ENCODE assay signal across 25 cellular contexts in the genomic region with DNA sequence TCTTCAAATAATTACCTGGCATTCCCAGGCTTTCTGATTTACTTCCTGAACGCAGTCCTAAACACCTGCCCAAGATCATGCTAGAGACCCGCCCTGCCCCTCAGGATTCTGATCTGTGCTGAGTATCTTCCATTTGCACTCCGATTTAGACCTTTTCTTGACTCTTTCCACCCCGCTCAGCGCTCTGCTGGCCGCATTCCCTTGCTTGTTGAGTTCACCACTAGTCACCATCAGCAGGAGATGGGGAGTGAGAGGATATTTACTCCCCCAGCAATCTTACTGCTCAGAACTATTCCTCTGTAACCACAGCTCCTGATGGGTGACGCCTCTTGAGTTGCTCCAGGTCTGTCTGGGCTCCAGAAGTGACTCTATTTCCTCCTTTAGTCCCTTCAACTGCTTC.
"Had no signal": no experiment of that assay in that cellular context is flagged by ENCODE, and none has a peak within 500 bp of the region (broad histone marks: within the 10 kb centered on the region; RNA-seq: fewer than 3 reads in every experiment).

No MANE protein-coding gene starts in this region.

- H3K36me3 ChIP-seq: neutrophil, ovary, right lobe of liver, sigmoid colon, stomach, thoracic aorta, thyroid gland, tibial nerve, upper lobe of left lung, vagina had no signal

- H3K9ac ChIP-seq: parathyroid adenoma had no signal

- H3K4me1 ChIP-seq: parathyroid adenoma, psoas muscle, right lobe of liver, sigmoid colon, stomach, thyroid gland, tibial nerve, upper lobe of left lung, vagina had no signal

- H3K27me3 ChIP-seq: neutrophil, ovary, right lobe of liver, sigmoid colon, stomach, thyroid gland, tibial nerve, upper lobe of left lung, vagina had no signal

- H3K4me3 ChIP-seq: ovary, psoas muscle, right lobe of liver, sigmoid colon, stomach, thoracic aorta, thyroid gland, tibial nerve, upper lobe of left lung, vagina had no signal

- H3K27ac ChIP-seq: neutrophil, ovary, parathyroid adenoma, psoas muscle, right lobe of liver, sigmoid colon, stomach, thoracic aorta, thyroid gland, tibial nerve, upper lobe of left lung, vagina had no signal

- H3K79me2 ChIP-seq: parathyroid adenoma had no signal

- H2AFZ ChIP-seq: parathyroid adenoma had no signal

- DNase-seq: naive thymus-derived CD8-positive, alpha-beta T cell; nephron progenitor cell; nucleus accumbens; ovary; posterior cingulate gyrus; psoas muscle; right lobe of liver; sigmoid colon; small intestine; stimulated activated CD4-positive, alpha-beta T cell treated with anti-CD3 and anti-CD28 coated beads, Interleukin-15, amount 100 ng/mL, for 24 hours; stimulated activated CD4-positive, alpha-beta T cell treated with anti-CD3 and anti-CD28 coated beads, Interleukin-2, amount 100 ng/mL, for 24 hours; stimulated activated CD4-positive, alpha-beta T cell treated with anti-CD3 and anti-CD28 coated beads, Interleukin-2, amount 100 ng/mL, for 48 hours; stimulated activated CD4-positive, alpha-beta T cell treated with anti-CD3 and anti-CD28 coated beads, Interleukin-4, amount 100 ng/mL, for 4 hours; stimulated activated CD8-positive, alpha-beta memory T cell treated with anti-CD3 and anti-CD28 coated beads, Interleukin-4, amount 100 ng/mL, for 48 hours; stimulated activated naive CD4-positive, alpha-beta T cell; stimulated activated naive CD8-positive, alpha-beta T cell treated with anti-CD3 and anti-CD28 coated beads, Interleukin-15, Interleukin-2, amounts not matched to agents 100 U/mL and 50 U/mL, for 24 hours; stomach; thyroid gland; trophoblast cell; upper lobe of left lung had no signal

- H3K9me3 ChIP-seq: neutrophil, ovary, psoas muscle, right lobe of liver, sigmoid colon, stomach, thoracic aorta, thyroid gland, upper lobe of left lung, vagina had no signal
